ENCODE assay signal across 33 cellular contexts in the genomic region with DNA sequence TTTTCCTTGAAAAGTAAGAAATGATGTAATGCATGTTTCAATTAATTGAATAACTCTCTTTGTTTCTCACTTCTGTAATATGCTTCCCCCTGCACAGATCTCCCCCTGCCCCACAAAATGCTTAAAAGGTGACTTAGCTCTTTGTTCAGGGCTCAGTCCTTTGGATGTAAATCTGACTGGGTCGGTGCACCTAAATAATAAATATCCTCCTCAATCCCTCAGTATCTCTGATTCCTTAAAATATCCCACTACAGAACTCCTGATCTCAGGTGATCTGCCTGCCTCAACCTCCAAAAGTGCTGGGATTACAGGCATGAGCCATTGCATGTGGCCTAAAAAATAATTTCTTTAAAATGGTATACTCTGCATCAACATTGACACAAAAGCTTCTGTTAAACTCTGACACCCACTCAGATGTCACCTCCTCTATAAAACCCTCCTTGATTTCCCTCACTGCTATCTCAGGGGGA.
"Had no signal": no experiment of that assay in that cellular context is flagged by ENCODE, and none has a peak within 500 bp of the region (broad histone marks: within the 10 kb centered on the region; RNA-seq: fewer than 3 reads in every experiment).

No MANE protein-coding gene starts in this region.

- DNase-seq: activated CD4-positive, alpha-beta T cell treated with anti-CD3 and anti-CD28 coated beads, Interleukin-2, amount 10 ng/mL, durations not matched to agents 24 days and 14 days; activated CD4-positive, alpha-beta T cell treated with anti-CD3 and anti-CD28 coated beads, Interleukin-2, amount 50 U/mL, for 4 hours; activated CD8-positive, alpha-beta T cell treated with anti-CD3 and anti-CD28 coated beads for 36 hours; activated gamma-delta T cell; activated naive CD4-positive, alpha-beta T cell treated with Interleukin-2 at 50 U/mL for 16 hours; activated naive CD8-positive, alpha-beta T cell treated with anti-CD3 and anti-CD28 coated beads, Interleukin-2, amount 10 ng/mL, durations not matched to agents 7 days and 5 days; activated T-cell treated with anti-CD3 and anti-CD28 coated beads, Interleukin-2, amount 50 U/mL, for 1 hour; body of pancreas; Kasumi-1; KBM-7; MM.1S; MV-4-11; NCI-H1092; NCI-H1417; NCI-H146; NCI-H187; NCI-H2029 treated with DMSO at 0.1 percent for 48 hours; NCI-H2107; NCI-H2171; NCI-H510A; NCI-H526; NCI-H748 treated with DMSO at 0.1 percent for 48 hours; NK-92 treated with Interleukin-12 subunit alpha and Interleukin-12 subunit beta, amount 100 ng/mL, for 24 hours; PC-3; Peyer's patch; Right ventricle myocardium superior; RPMI8226; SW 1271; T-helper 1 cell; T1000 had no signal

- H3K4me1 Mint-ChIP-seq: activated CD4-positive, alpha-beta T cell treated with anti-CD3 and anti-CD28 coated beads, Interleukin-2, amount 10 ng/mL, durations not matched to agents 24 days and 14 days; activated naive CD4-positive, alpha-beta T cell treated with anti-CD3 and anti-CD28 coated beads, Interleukin-2, amount 50 U/mL, for 24 hours; activated naive CD8-positive, alpha-beta T cell treated with anti-CD3 and anti-CD28 coated beads, Interleukin-2, amount 10 ng/mL, durations not matched to agents 7 days and 5 days had no signal

- H3K4me3 ChIP-seq: body of pancreas, breast epithelium, Peyer's patch had no signal

- H3K4me1 ChIP-seq: breast epithelium, Peyer's patch had no signal

- H3K9me3 ChIP-seq: body of pancreas, breast epithelium, Peyer's patch had no signal

- H3K27me3 ChIP-seq: body of pancreas, breast epithelium, Peyer's patch had no signal

- H3K9me3 Mint-ChIP-seq: activated CD8-positive, alpha-beta T cell treated with anti-CD3 and anti-CD28 coated beads for 36 hours; activated naive CD4-positive, alpha-beta T cell treated with anti-CD3 and anti-CD28 coated beads, Interleukin-2, amount 50 U/mL, for 24 hours had no signal

- H3K27me3 Mint-ChIP-seq: activated CD4-positive, alpha-beta T cell treated with anti-CD3 and anti-CD28 coated beads, Interleukin-2, amount 10 ng/mL, durations not matched to agents 24 days and 14 days; activated CD8-positive, alpha-beta T cell treated with anti-CD3 and anti-CD28 coated beads for 36 hours; activated naive CD4-positive, alpha-beta T cell treated with anti-CD3 and anti-CD28 coated beads, Interleukin-2, amount 50 U/mL, for 24 hours; activated naive CD8-positive, alpha-beta T cell treated with anti-CD3 and anti-CD28 coated beads, Interleukin-2, amount 10 ng/mL, durations not matched to agents 7 days and 5 days had no signal

- H3K27ac Mint-ChIP-seq: activated CD4-positive, alpha-beta T cell treated with anti-CD3 and anti-CD28 coated beads, Interleukin-2, amount 10 ng/mL, durations not matched to agents 24 days and 14 days; activated CD8-positive, alpha-beta T cell treated with anti-CD3 and anti-CD28 coated beads for 36 hours; activated naive CD4-positive, alpha-beta T cell treated with anti-CD3 and anti-CD28 coated beads, Interleukin-2, amount 50 U/mL, for 24 hours; activated naive CD8-positive, alpha-beta T cell treated with anti-CD3 and anti-CD28 coated beads, Interleukin-2, amount 10 ng/mL, durations not matched to agents 7 days and 5 days; activated T-helper 2 cell treated with anti-CD3 and anti-CD28 coated beads, Interferon-gamma antibody, Interleukin-2, Interleukin-4, amounts not matched to agents 10 μg/mL and 5 μg/mL and 100 μg/mL, durations not matched to agents 14 hours and 24 hours and 36 hours had no signal

- H3K4me3 Mint-ChIP-seq: activated CD4-positive, alpha-beta T cell treated with anti-CD3 and anti-CD28 coated beads, Interleukin-2, amount 10 ng/mL, durations not matched to agents 24 days and 14 days; activated CD8-positive, alpha-beta T cell treated with anti-CD3 and anti-CD28 coated beads for 36 hours; activated naive CD4-positive, alpha-beta T cell treated with anti-CD3 and anti-CD28 coated beads, Interleukin-2, amount 50 U/mL, for 24 hours; activated naive CD8-positive, alpha-beta T cell treated with anti-CD3 and anti-CD28 coated beads, Interleukin-2, amount 10 ng/mL, durations not matched to agents 7 days and 5 days had no signal

- H3K36me3 Mint-ChIP-seq: activated naive CD8-positive, alpha-beta T cell treated with anti-CD3 and anti-CD28 coated beads, Interleukin-2, amount 10 ng/mL, durations not matched to agents 7 days and 5 days had no signal

- H3K27ac ChIP-seq: breast epithelium, Peyer's patch had no signal

- H3K36me3 ChIP-seq: breast epithelium, Peyer's patch had no signal
